ENCODE assay signal across 11 cellular contexts in the genomic region with DNA sequence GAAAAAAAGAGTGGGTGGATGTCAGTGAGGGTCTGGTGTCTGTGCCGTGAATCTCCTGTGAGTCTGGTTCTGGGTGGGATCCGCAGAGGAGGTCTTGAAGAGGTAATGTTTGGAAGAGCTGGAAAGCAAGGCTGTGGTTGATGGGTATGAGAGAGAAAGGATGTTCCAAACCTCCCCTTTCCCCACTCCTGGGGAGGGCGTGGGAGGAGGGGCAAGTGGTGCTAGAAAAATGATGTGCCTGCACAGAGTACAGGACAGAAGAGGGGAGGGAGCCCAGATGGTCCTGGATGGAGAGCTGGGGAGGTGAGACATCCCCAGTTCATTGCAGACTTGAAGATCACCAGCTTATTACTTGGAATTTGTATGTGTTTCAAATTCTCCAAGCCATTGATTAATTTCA. TPM values are rescaled to one million over a fixed set of nuclear protein-coding genes. Genes with fewer than 3 reads are reported as not detected.
DNase-seq lines count a peak whose midpoint lies in the region; ATAC-seq and TF ChIP-seq lines count a peak whose summit lies in the region.
"Had no signal": no experiment of that assay in that cellular context is flagged by ENCODE, and none has a peak within 500 bp of the region (broad histone marks: within the 10 kb centered on the region; RNA-seq: fewer than 3 reads in every experiment).

No MANE protein-coding gene starts in this region.

- no peak for DNase-seq in stimulated activated naive CD8-positive, alpha-beta T cell treated with anti-CD3 and anti-CD28 coated beads, Interleukin-15, Interleukin-2, amounts not matched to agents 100 U/mL and 50 U/mL, for 24 hours
- DNase-seq in activated CD4-positive, alpha-beta memory T cell treated with anti-CD3 and anti-CD28 coated beads, Interleukin-2, amount 10 ng/mL, durations not matched to agents 7 days and 5 days: no peak
- DNase-seq in memory B cell (ENCODE audit: low spot score in 2 of 2): no peak
- no peak for DNase-seq in upper lobe of left lung
- DNase-seq in NCI-H2029 (lab: John Stamatoyannopoulos, UW): no peak
- DNase-seq in Caco-2: no peak
- DNase-seq in effector CD4-positive, alpha-beta T cell: no peak
- DNase-seq: head of caudate nucleus, PC-3 had no signal

- TF ChIP-seq POLR2A in upper lobe of left lung (IDR thresholded peaks at IDR 0.05): no peak

- peak overlapping the region in 3 of 4 donors; percentile 7 to 94 (median 93) for H3K27ac ChIP-seq in upper lobe of left lung

- H3K36me3 Mint-ChIP-seq in stimulated activated naive CD8-positive, alpha-beta T cell treated with anti-CD3 and anti-CD28 coated beads, Interleukin-15, Interleukin-2, amounts not matched to agents 100 ng/mL and 50 ng/mL, for 24 hours (ENCODE audit: low read depth): peaks cover 62% of the 10 kb centered on the region
- H3K36me3 Mint-ChIP-seq in activated CD4-positive, alpha-beta memory T cell treated with anti-CD3 and anti-CD28 coated beads, Interleukin-2, amount 10 ng/mL, durations not matched to agents 7 days and 5 days (ENCODE audit: low read depth): peaks cover 55% of the 10 kb centered on the region
- H3K36me3 Mint-ChIP-seq in memory B cell (peaks cover 24% of the 10 kb centered on the region), Caco-2 (ENCODE audit: insufficient read depth, unreplicated experiment) (peaks cover 56% of the 10 kb centered on the region)

- TF ChIP-seq EP300 in upper lobe of left lung (IDR thresholded peaks at IDR 0.05): no peak

- no peaks in the 10 kb centered on the region for H3K9me3 ChIP-seq in upper lobe of left lung
- H3K9me3 ChIP-seq in Caco-2: no peaks in the 10 kb centered on the region

- H3K4me1 ChIP-seq in upper lobe of left lung (peaks cover 32 to 50% (median 40%) of the 10 kb centered on the region in 4 donors), Caco-2 (peaks cover 8% of the 10 kb centered on the region)

- intact Hi-C loops in Caco-2 (cut with micrococcal nuclease; ENCODE audit: unreplicated experiment): no loop called here

- no peaks in the 10 kb centered on the region for H3K27me3 Mint-ChIP-seq in stimulated activated naive CD8-positive, alpha-beta T cell treated with anti-CD3 and anti-CD28 coated beads, Interleukin-15, Interleukin-2, amounts not matched to agents 100 ng/mL and 50 ng/mL, for 24 hours
- no peaks in the 10 kb centered on the region for H3K27me3 Mint-ChIP-seq in activated CD4-positive, alpha-beta memory T cell treated with anti-CD3 and anti-CD28 coated beads, Interleukin-2, amount 10 ng/mL, durations not matched to agents 7 days and 5 days
- H3K27me3 Mint-ChIP-seq in memory B cell: no peaks in the 10 kb centered on the region
- H3K27me3 Mint-ChIP-seq in Caco-2 (ENCODE audit: insufficient read depth, unreplicated experiment): no peaks in the 10 kb centered on the region

- TF ChIP-seq CTCF in upper lobe of left lung (IDR thresholded peaks at IDR 0.05): no peak
- no peak for TF ChIP-seq CTCF in Caco-2 (IDR thresholded peaks at IDR 0.05; ENCODE audit: insufficient read depth in 1 of 2, low read depth in 1 of 2, low read length in 1 of 2, severe bottlenecking in 1 of 2, unreplicated experiment in 1 of 2)

- H3K27me3 ChIP-seq in upper lobe of left lung: no peaks in the 10 kb centered on the region
- no peaks in the 10 kb centered on the region for H3K27me3 ChIP-seq in Caco-2 (replicated peaks; ENCODE audit: control insufficient read depth, insufficient read depth, low read length)

- H3K4me1 Mint-ChIP-seq in stimulated activated naive CD8-positive, alpha-beta T cell treated with anti-CD3 and anti-CD28 coated beads, Interleukin-15, Interleukin-2, amounts not matched to agents 100 ng/mL and 50 ng/mL, for 24 hours (ENCODE audit: low read depth): peaks cover 62% of the 10 kb centered on the region
- peaks cover 40% of the 10 kb centered on the region for H3K4me1 Mint-ChIP-seq in activated CD4-positive, alpha-beta memory T cell treated with anti-CD3 and anti-CD28 coated beads, Interleukin-2, amount 10 ng/mL, durations not matched to agents 7 days and 5 days
- H3K4me1 Mint-ChIP-seq in memory B cell (peaks cover 40% of the 10 kb centered on the region), Caco-2 (ENCODE audit: low read depth, unreplicated experiment) (peaks cover 13% of the 10 kb centered on the region)

- BruUV-seq in Caco-2 (replicated peaks; lab: Mats Ljungman, UMichigan): no TSS peak

- POLR2A ChIA-PET in activated CD4-positive, alpha-beta memory T cell treated with anti-CD3 and anti-CD28 coated beads, Interleukin-2, amount 10 ng/mL, durations not matched to agents 7 days and 5 days (lab: Charles Lee): no interaction called here
- POLR2A ChIA-PET in Caco-2 (lab: Charles Lee): no interaction called here

- H3K4me3 ChIP-seq in upper lobe of left lung (no peak overlapping the region), Caco-2 (ENCODE audit: low read depth, low read length) (no peak overlapping the region)

- CTCF ChIA-PET in activated CD4-positive, alpha-beta memory T cell treated with anti-CD3 and anti-CD28 coated beads, Interleukin-2, amount 10 ng/mL, durations not matched to agents 7 days and 5 days (lab: Charles Lee): interaction anchor here (1.4 kb wide), 1 partner anchor 47 kb away, joined by 3 read pairs; a partner anchor contains a TSS
- CTCF ChIA-PET in Caco-2 (lab: Charles Lee): no interaction called here

- H3K36me3 ChIP-seq in upper lobe of left lung (peaks cover 10 to 36% (median 26%) of the 10 kb centered on the region in 4 donors), Caco-2 (ENCODE audit: control insufficient read depth, insufficient read depth, low read length) (0 out of 2 replicates have a peak, but pooled peaks cover 2% of the 10 kb centered on the region)

- peak overlapping the region; percentile 97 for H3K27ac Mint-ChIP-seq in stimulated activated naive CD8-positive, alpha-beta T cell treated with anti-CD3 and anti-CD28 coated beads, Interleukin-15, Interleukin-2, amounts not matched to agents 100 ng/mL and 50 ng/mL, for 24 hours
- no peak overlapping the region for H3K27ac Mint-ChIP-seq in activated CD4-positive, alpha-beta memory T cell treated with anti-CD3 and anti-CD28 coated beads, Interleukin-2, amount 10 ng/mL, durations not matched to agents 7 days and 5 days
- H3K27ac Mint-ChIP-seq in memory B cell (peak overlapping the region; percentile 98), Caco-2 (ENCODE audit: unreplicated experiment) (no peak overlapping the region)

- ATAC-seq in stimulated activated naive CD8-positive, alpha-beta T cell treated with anti-CD3 and anti-CD28 coated beads, Interleukin-15, Interleukin-2, amounts not matched to agents 100 U/mL and 50 U/mL, for 24 hours: no peak
- ATAC-seq in memory B cell (ENCODE audit: low read depth) (no peak), upper lobe of left lung (ENCODE audit: low FRiP score in 2 of 2) (no peak)
- ATAC-seq: PC-3 had no signal

- peak overlapping the region; percentile 92 for H3K4me3 Mint-ChIP-seq in stimulated activated naive CD8-positive, alpha-beta T cell treated with anti-CD3 and anti-CD28 coated beads, Interleukin-15, Interleukin-2, amounts not matched to agents 100 ng/mL and 50 ng/mL, for 24 hours
- peak overlapping the region; percentile 17 for H3K4me3 Mint-ChIP-seq in activated CD4-positive, alpha-beta memory T cell treated with anti-CD3 and anti-CD28 coated beads, Interleukin-2, amount 10 ng/mL, durations not matched to agents 7 days and 5 days
- H3K4me3 Mint-ChIP-seq in memory B cell (peak overlapping the region; percentile 95), Caco-2 (ENCODE audit: unreplicated experiment) (no peak overlapping the region)

- 93 to 98% methylated on average over 3 of the region's 3 CpGs for WGBS in upper lobe of left lung, 2 donors

- no peaks in the 10 kb centered on the region for H3K9me3 Mint-ChIP-seq in stimulated activated naive CD8-positive, alpha-beta T cell treated with anti-CD3 and anti-CD28 coated beads, Interleukin-15, Interleukin-2, amounts not matched to agents 100 ng/mL and 50 ng/mL, for 24 hours
- H3K9me3 Mint-ChIP-seq in activated CD4-positive, alpha-beta memory T cell treated with anti-CD3 and anti-CD28 coated beads, Interleukin-2, amount 10 ng/mL, durations not matched to agents 7 days and 5 days: no peaks in the 10 kb centered on the region
- no peaks in the 10 kb centered on the region for H3K9me3 Mint-ChIP-seq in memory B cell
- H3K9me3 Mint-ChIP-seq in Caco-2 (ENCODE audit: unreplicated experiment): no peaks in the 10 kb centered on the region

RNA-seq across cellular contexts. Expression of a gene that starts 3.1 kb away (rescaled TPM):
- 10 to 100 TPM; 51.1 to 53.2 TPM for total RNA-seq in activated CD4-positive, alpha-beta memory T cell treated with anti-CD3 and anti-CD28 coated beads, Interleukin-2, amount 10 ng/mL, durations not matched to agents 7 days and 5 days
- total RNA-seq in upper lobe of left lung (10 to 100 TPM; 32.4 to 95.2 (median 50.3) TPM), Caco-2 (2022) (49.2 and 56.1 TPM in 2 replicates)

RNA-seq across cellular contexts. Expression of a gene that starts 16.6 kb away (rescaled TPM):
- not detected for total RNA-seq in activated CD4-positive, alpha-beta memory T cell treated with anti-CD3 and anti-CD28 coated beads, Interleukin-2, amount 10 ng/mL, durations not matched to agents 7 days and 5 days
- total RNA-seq in upper lobe of left lung (10 to 100 TPM in 1 of 6 donors, 1 to 10 TPM in 3, not detected in 2; 3.3 to 10.7 (median 7.1) TPM), Caco-2 (2022) (not detected in 2 replicates)
- total RNA-seq: endothelial cell of umbilical vein, PC-3 had no signal

RNA-seq across cellular contexts. Expression of a gene that starts 28.1 kb away (rescaled TPM):
- under 1 TPM; 0.38 to 0.60 TPM for total RNA-seq in activated CD4-positive, alpha-beta memory T cell treated with anti-CD3 and anti-CD28 coated beads, Interleukin-2, amount 10 ng/mL, durations not matched to agents 7 days and 5 days
- total RNA-seq in upper lobe of left lung: 10 to 100 TPM in 1 of 6 donors, 1 to 10 TPM in 4, not detected in 1; 1.9 to 10.5 (median 8.5) TPM
- not detected in 2 replicates for total RNA-seq in Caco-2 (2022)

RNA-seq across cellular contexts. Expression of a gene that starts 46.6 kb away (rescaled TPM):
- 10 to 100 TPM; 27.4 to 29.1 TPM for total RNA-seq in activated CD4-positive, alpha-beta memory T cell treated with anti-CD3 and anti-CD28 coated beads, Interleukin-2, amount 10 ng/mL, durations not matched to agents 7 days and 5 days
- total RNA-seq in upper lobe of left lung: 10 to 100 TPM in 5 of 6 donors, 1 to 10 TPM in 1; 6.5 to 36.7 (median 21.0) TPM
- total RNA-seq in Caco-2 (2022): 6.9 and 8.2 TPM in 2 replicates

RNA-seq across cellular contexts. Expression of a gene that starts 52.0 kb away (rescaled TPM):
- 10 to 100 TPM; 56.8 to 59.3 TPM for total RNA-seq in activated CD4-positive, alpha-beta memory T cell treated with anti-CD3 and anti-CD28 coated beads, Interleukin-2, amount 10 ng/mL, durations not matched to agents 7 days and 5 days
- total RNA-seq in upper lobe of left lung (10 to 100 TPM; 22.8 to 45.1 (median 27.3) TPM), Caco-2 (2022) (44.4 and 45.0 TPM in 2 replicates)

Comparison
In these comparisons a context has a peak if more than half of its experiments do, and no peak if none do; other contexts are left out.
1. H3K27ac Mint-ChIP-seq: peak in stimulated activated naive CD8-positive, alpha-beta T cell treated with anti-CD3 and anti-CD28 coated beads, Interleukin-15, Interleukin-2, amounts not matched to agents 100 ng/mL and 50 ng/mL, for 24 hours (single experiment) and memory B cell (single experiment); none in activated CD4-positive, alpha-beta memory T cell treated with anti-CD3 and anti-CD28 coated beads, Interleukin-2, amount 10 ng/mL, durations not matched to agents 7 days and 5 days (single experiment) and Caco-2 (single experiment).